ENCODE assay signal across 13 cellular contexts in genomic region chr14:100428727-100429126, GRCh38. TPM values are rescaled to one million over a fixed set of nuclear protein-coding genes. Genes with fewer than 3 reads are reported as not detected.
DNase-seq lines count a peak whose midpoint lies in the region; ATAC-seq, FAIRE-seq and TF ChIP-seq lines count a peak whose summit lies in the region.
"Had no signal": no experiment of that assay in that cellular context is flagged by ENCODE, and none has a peak within 500 bp of the region (broad histone marks: within the 10 kb centered on the region; RNA-seq: fewer than 3 reads in every experiment).

No MANE protein-coding gene starts in this region.

- H3K79me2 ChIP-seq in HepG2 (ENCODE audit: insufficient read depth, low read length), result no peaks in the 10 kb centered on the region
- no peaks in the 10 kb centered on the region for H3K79me2 ChIP-seq in fibroblast of lung (ENCODE audit: control insufficient read depth, insufficient read depth, low read length)

- H3K9me3 ChIP-seq in HepG2 (ENCODE audit: low read length) (no peaks in the 10 kb centered on the region), right lobe of liver (no peaks in the 10 kb centered on the region), Panc1 (ENCODE audit: control insufficient read depth, insufficient read depth, low read depth, low read length) (no peaks in the 10 kb centered on the region), fibroblast of lung (ENCODE audit: control insufficient read depth, insufficient read depth, low read depth, low read length) (no peaks in the 10 kb centered on the region)
- H3K9me3 ChIP-seq: adrenal gland, BLaER1 had no signal

- intact Hi-C loops in HepG2 (cut with micrococcal nuclease; ENCODE audit: unreplicated experiment), result no loop called here
- intact Hi-C loops in right lobe of liver (cut with DNase I), result no loop called here
- intact Hi-C loops in Panc1 (cut with micrococcal nuclease; ENCODE audit: unreplicated experiment), result no loop called here
- intact Hi-C loops in activated T-helper 2 cell treated with anti-CD3 and anti-CD28 coated beads, Interferon-gamma antibody, Interleukin-2, Interleukin-4, amounts not matched to agents 10 μg/mL and 5 μg/mL and 100 μg/mL, durations not matched to agents 14 hours and 24 hours and 36 hours (cut with micrococcal nuclease), result no loop called here

- H3K4me3 Mint-ChIP-seq in activated T-helper 2 cell treated with anti-CD3 and anti-CD28 coated beads, Interferon-gamma antibody, Interleukin-2, Interleukin-4, amounts not matched to agents 10 μg/mL and 5 μg/mL and 100 μg/mL, durations not matched to agents 14 hours and 24 hours and 36 hours (ENCODE audit: low read depth), result no peak overlapping the region

- H3K27me3 ChIP-seq in HepG2 (ENCODE audit: control insufficient read depth in 1 of 2, insufficient read depth in 2 of 2, low read length in 2 of 2) (no peaks in the 10 kb centered on the region), right lobe of liver (no peaks in the 10 kb centered on the region), Panc1 (ENCODE audit: control insufficient read depth, insufficient read depth, low read length) (no peaks in the 10 kb centered on the region), fibroblast of lung (ENCODE audit: control insufficient read depth, insufficient read depth, low read length) (no peaks in the 10 kb centered on the region)
- H3K27me3 ChIP-seq: adrenal gland, BLaER1 had no signal

- TF ChIP-seq CTCF in HepG2 (CRISPR knock-in tag; IDR thresholded peaks at IDR 0.05), result no peak
- TF ChIP-seq CTCF in right lobe of liver (IDR thresholded peaks at IDR 0.05), result no peak
- no peak for TF ChIP-seq CTCF in Panc1 (IDR thresholded peaks at IDR 0.05)
- TF ChIP-seq CTCF in fibroblast of lung (conservative IDR thresholded peaks at IDR 0.05 in 1 of 2, IDR thresholded peaks at IDR 0.05 in 1 of 2; ENCODE audit: low read depth in 1 of 2, low read length in 2 of 2), result no peak

- H3K4me1 ChIP-seq in HepG2 (ENCODE audit: insufficient read depth, low read length) (peaks cover 22% of the 10 kb centered on the region), right lobe of liver (no peaks in the 10 kb centered on the region), Panc1 (ENCODE audit: control insufficient read depth, insufficient read depth, low read length) (peaks cover 12% of the 10 kb centered on the region), fibroblast of lung (ENCODE audit: control insufficient read depth, extremely low read depth, insufficient read depth, low read length) (no peaks in the 10 kb centered on the region)

- in situ Hi-C loops in HepG2 (cut with HindIII; ENCODE audit: extremely low pct_ligation_motif_present, low pct_unique_long_range_greater_than_20kb) (no loop called here), Panc1 (cut with HindIII; ENCODE audit: low pct_unique_long_range_greater_than_20kb, low sequenced_read_pairs) (no loop called here)

- H3K4me2 ChIP-seq in HepG2 (ENCODE audit: low read depth, low read length), result no peak overlapping the region; the same call in 1 of the 2 replicates
- no peak overlapping the region for H3K4me2 ChIP-seq in fibroblast of lung (ENCODE audit: extremely low read depth, insufficient read depth, low read length)
- H3K4me2 ChIP-seq: BLaER1 had no signal

- H2AFZ ChIP-seq in HepG2 (ENCODE audit: low read length) (no peak overlapping the region), fibroblast of lung (ENCODE audit: low read length) (no peak overlapping the region)

- H3K36me3 ChIP-seq in HepG2 (replicated peaks in 1 of 2; ENCODE audit: control insufficient read depth in 1 of 2, insufficient read depth in 2 of 2, low read length in 2 of 2), result no peaks in the 10 kb centered on the region
- H3K36me3 ChIP-seq in right lobe of liver, result no peaks in the 10 kb centered on the region
- H3K36me3 ChIP-seq in Panc1 (ENCODE audit: control insufficient read depth, insufficient read depth, low read length), result no peaks in the 10 kb centered on the region
- peaks cover 1% of the 10 kb centered on the region for H3K36me3 ChIP-seq in fibroblast of lung (ENCODE audit: control insufficient read depth, insufficient read depth, low read length)
- H3K36me3 ChIP-seq: adrenal gland, BLaER1 had no signal

- no peak for TF ChIP-seq EP300 in HepG2 (IDR thresholded peaks at IDR 0.05; ENCODE audit: low read depth in 2 of 2, low read length in 2 of 2)
- TF ChIP-seq EP300 in HepG2 (CRISPR knock-in tag; IDR thresholded peaks at IDR 0.05; ENCODE audit: borderline replicate concordance), result no peak

- no peak for FAIRE-seq in HepG2 (lab: Jason Lieb, UNC)

- ATAC-seq in HepG2 (no peak), right lobe of liver (no peak), Panc1 (no peak), GM18858 (IDR thresholded peaks at IDR 0.05; ENCODE audit: unreplicated experiment) (no peak), GM18502 (IDR thresholded peaks at IDR 0.05; ENCODE audit: poor library complexity, unreplicated experiment) (no peak)

- H3K27ac Mint-ChIP-seq in activated T-helper 2 cell treated with anti-CD3 and anti-CD28 coated beads, Interferon-gamma antibody, Interleukin-2, Interleukin-4, amounts not matched to agents 10 μg/mL and 5 μg/mL and 100 μg/mL, durations not matched to agents 14 hours and 24 hours and 36 hours, result no peak overlapping the region

- no peak overlapping the region for H3K4me3 ChIP-seq in HepG2 (replicated peaks in 1 of 3; ENCODE audit: insufficient read depth in 1 of 3, low read depth in 2 of 3, low read length in 3 of 3)
- H3K4me3 ChIP-seq in right lobe of liver, result no peak overlapping the region
- H3K4me3 ChIP-seq in Panc1 (ENCODE audit: low read depth in 2 of 2, low read length in 2 of 2), result no peak overlapping the region
- H3K4me3 ChIP-seq in fibroblast of lung (replicated peaks in 1 of 4; ENCODE audit: control extremely low read depth in 1 of 4, insufficient read depth in 1 of 4, low read depth in 3 of 4, low read length in 4 of 4), result no peak overlapping the region
- H3K4me3 ChIP-seq: adrenal gland, BLaER1 had no signal

- H3K27ac ChIP-seq in HepG2 (ENCODE audit: extremely low read length, insufficient read depth, low read length) (peak overlapping the region; percentile 51), right lobe of liver (no peak overlapping the region), Panc1 (ENCODE audit: low read length) (0 out of 2 replicates have a peak overlapping the region, but pooled peaks have one; percentile 23), fibroblast of lung (ENCODE audit: insufficient read depth, low read length) (no peak overlapping the region)
- H3K27ac ChIP-seq: BLaER1 had no signal

- POLR2A ChIA-PET in HepG2 (lab: Yijun Ruan, JAX), result no interaction called here
- POLR2A ChIA-PET in Panc1 (lab: Charles Lee), result no interaction called here

- no peaks in the 10 kb centered on the region for H3K27me3 Mint-ChIP-seq in activated T-helper 2 cell treated with anti-CD3 and anti-CD28 coated beads, Interferon-gamma antibody, Interleukin-2, Interleukin-4, amounts not matched to agents 10 μg/mL and 5 μg/mL and 100 μg/mL, durations not matched to agents 14 hours and 24 hours and 36 hours (ENCODE audit: low read depth)

- no peak for TF ChIP-seq RAD21 in HepG2 (CRISPR knock-in tag; IDR thresholded peaks at IDR 0.05)

- no TSS peak for BruUV-seq in HepG2 (replicated peaks; lab: Mats Ljungman, UMichigan)
- BruUV-seq in Panc1 (replicated peaks; lab: Mats Ljungman, UMichigan), result no TSS peak

- H3K4me1 Mint-ChIP-seq in activated T-helper 2 cell treated with anti-CD3 and anti-CD28 coated beads, Interferon-gamma antibody, Interleukin-2, Interleukin-4, amounts not matched to agents 10 μg/mL and 5 μg/mL and 100 μg/mL, durations not matched to agents 14 hours and 24 hours and 36 hours (ENCODE audit: low read depth), result peaks cover 7% of the 10 kb centered on the region

- 95% methylated on average over 9 of the region's 9 CpGs for WGBS in HepG2 (ENCODE audit: low lambda C conversion rate)
- 77% methylated on average over 9 of the region's 9 CpGs for WGBS in right lobe of liver (ENCODE audit: insufficient coverage, low coverage, low lambda C conversion rate, missing lambda C conversion rate)

- DNase-seq in HepG2 (ENCODE audit: low spot score) (no peak), right lobe of liver (no peak), Panc1 (ENCODE audit: low read depth, low spot score) (no peak), fibroblast of lung (ENCODE audit: low read depth in 2 of 2) (peak; percentile 47 to 90), stromal cell of bone marrow (ENCODE audit: low read depth) (peak; percentile 57)
- no peak for DNase-seq in activated T-helper 2 cell treated with anti-CD3 and anti-CD28 coated beads, Interferon-gamma antibody, Interleukin-2, Interleukin-4, amounts not matched to agents 10 μg/mL and 5 μg/mL and 100 μg/mL, durations not matched to agents 14 hours and 24 hours and 36 hours (ENCODE audit: low spot score)
- DNase-seq: effector CD8-positive, alpha-beta T cell; NCI-H226; occipital lobe had no signal

- H3K9me3 Mint-ChIP-seq in activated T-helper 2 cell treated with anti-CD3 and anti-CD28 coated beads, Interferon-gamma antibody, Interleukin-2, Interleukin-4, amounts not matched to agents 10 μg/mL and 5 μg/mL and 100 μg/mL, durations not matched to agents 14 hours and 24 hours and 36 hours, result no peaks in the 10 kb centered on the region

- H4K20me1 ChIP-seq in HepG2 (ENCODE audit: insufficient read depth, low read length), result no peaks in the 10 kb centered on the region
- H4K20me1 ChIP-seq in fibroblast of lung (ENCODE audit: control insufficient read depth, extremely low read depth, insufficient read depth, low read length), result no peaks in the 10 kb centered on the region

- H3K36me3 Mint-ChIP-seq in activated T-helper 2 cell treated with anti-CD3 and anti-CD28 coated beads, Interferon-gamma antibody, Interleukin-2, Interleukin-4, amounts not matched to agents 10 μg/mL and 5 μg/mL and 100 μg/mL, durations not matched to agents 14 hours and 24 hours and 36 hours (ENCODE audit: low read depth), result no peaks in the 10 kb centered on the region

- H3K9ac ChIP-seq in HepG2 (ENCODE audit: insufficient read depth, low read depth, low read length) (no peak overlapping the region), fibroblast of lung (ENCODE audit: insufficient read depth, low read length) (no peak overlapping the region)
- H3K9ac ChIP-seq: BLaER1 had no signal

- TF ChIP-seq POLR2A in HepG2 (IDR thresholded peaks at IDR 0.05; ENCODE audit: insufficient read depth in 1 of 2, low read depth in 2 of 2, low read length in 2 of 2) (no peak), right lobe of liver (IDR thresholded peaks at IDR 0.05) (no peak)

- CTCF ChIA-PET in HepG2 (lab: Yijun Ruan, JAX; ENCODE audit: low intra/inter-chr PET ratio, low total read pairs) (no interaction called here), Panc1 (lab: Charles Lee) (no interaction called here)

RNA-seq across cellular contexts. Expression of gene WDR25, which starts 52.4 kb away (rescaled TPM):
- total RNA-seq in HepG2 (2016; rRNA removed; fragmentation: Illumina TruSeq; extraction: Trizol), result 4.2 and 4.6 TPM in 2 replicates
- 4.4 and 4.8 TPM in 2 replicates for total RNA-seq in HepG2 (2016; cell fraction: cytosol; rRNA removed; fragmentation: Illumina TruSeq; extraction: Trizol; ENCODE audit: low read depth)
- total RNA-seq in HepG2 (2016; cell fraction: insoluble cytoplasmic fraction; rRNA removed; fragmentation: Illumina TruSeq; extraction: Trizol), result 3.9 and 4.2 TPM in 2 replicates
- total RNA-seq in HepG2 (2016; cell fraction: membrane; rRNA removed; fragmentation: Illumina TruSeq; extraction: Trizol), result 3.5 and 3.9 TPM in 2 replicates
- total RNA-seq in HepG2 (2016; cell fraction: nucleus; rRNA removed; fragmentation: Illumina TruSeq; extraction: Trizol), result 2.5 and 2.6 TPM in 2 replicates
- 2.4 and 2.7 TPM in 2 replicates for polyA plus RNA-seq in HepG2 (2011; rRNA removed)
- polyA plus RNA-seq in HepG2 (2011; cell fraction: cytosol; rRNA removed), result 1.7 and 2.6 TPM in 2 replicates
- polyA plus RNA-seq in HepG2 (2011; cell fraction: nucleus; rRNA removed), result 2.3 and 2.6 TPM in 2 replicates
- 1.7 TPM in 2 replicates for polyA plus RNA-seq in HepG2 (2012)
- polyA plus RNA-seq in HepG2 (2016; cell fraction: cytosol; fragmentation: Illumina TruSeq; extraction: Trizol; ENCODE audit: low read depth), result 1.4 and 2.7 TPM in 2 replicates
- polyA plus RNA-seq in HepG2 (2016; cell fraction: insoluble cytoplasmic fraction; fragmentation: Illumina TruSeq; extraction: Trizol; ENCODE audit: low read depth), result 4.5 and 5.6 TPM in 2 replicates
- 1.9 and 2.2 TPM in 2 replicates for polyA plus RNA-seq in HepG2 (2016; cell fraction: membrane; fragmentation: Illumina TruSeq; extraction: Trizol; ENCODE audit: low read depth)
- 3.1 and 4.3 TPM in 2 replicates for polyA plus RNA-seq in HepG2 (2016; cell fraction: nucleus; fragmentation: Illumina TruSeq; extraction: Trizol; ENCODE audit: insufficient read depth, low read depth)
- 6.6 and 21.3 TPM in 2 replicates for polyA minus RNA-seq in HepG2 (2011; rRNA and poly(A)+ RNA removed; ENCODE audit: low replicate concordance)
- polyA minus RNA-seq in HepG2 (2011; cell fraction: cytosol; rRNA and poly(A)+ RNA removed), result 2.1 and 2.2 TPM in 2 replicates
- 3.7 and 5.2 TPM in 2 replicates for polyA minus RNA-seq in HepG2 (2011; cell fraction: nucleus; rRNA and poly(A)+ RNA removed)
- 1 to 10 TPM; 3.5 to 8.2 (median 4.5) TPM for total RNA-seq in right lobe of liver
- 4.1 TPM for total RNA-seq in Panc1 (2021; ENCODE audit: unreplicated experiment)
- polyA plus RNA-seq in Panc1 (2012; ENCODE audit: insufficient read length), result 8.6 TPM
- total RNA-seq in fibroblast of lung, result 15.4 and 20.3 TPM in 2 replicates
- polyA plus RNA-seq in fibroblast of lung, result 10.1 and 21.2 TPM in 2 replicates
- 10.3 and 19.7 TPM in 2 replicates for polyA plus RNA-seq in fibroblast of lung (2012)
- 9.5 and 20.6 TPM in 2 replicates for polyA minus RNA-seq in fibroblast of lung (ENCODE audit: low replicate concordance)
- 6.9 and 7.3 TPM in 2 replicates for total RNA-seq in activated T-helper 2 cell treated with anti-CD3 and anti-CD28 coated beads, Interferon-gamma antibody, Interleukin-2, Interleukin-4, amounts not matched to agents 10 μg/mL and 5 μg/mL and 100 μg/mL, durations not matched to agents 14 hours and 24 hours and 36 hours

Comparison
In these comparisons a context has a peak if more than half of its experiments do, and no peak if none do; other contexts are left out.
1. H3K27ac ChIP-seq: peak in HepG2 (single experiment) and Panc1 (single experiment); none in right lobe of liver (0 of 3) and fibroblast of lung (single experiment).
2. DNase-seq: peak in fibroblast of lung (2 of 2) and stromal cell of bone marrow (single experiment); none in HepG2 (single experiment), right lobe of liver (0 of 3), Panc1 (single experiment) and activated T-helper 2 cell treated with anti-CD3 and anti-CD28 coated beads, Interferon-gamma antibody, Interleukin-2, Interleukin-4, amounts not matched to agents 10 μg/mL and 5 μg/mL and 100 μg/mL, durations not matched to agents 14 hours and 24 hours and 36 hours (single experiment).